Comparison of ENCODE assay signal across 10 cellular contexts in the genomic region with DNA sequence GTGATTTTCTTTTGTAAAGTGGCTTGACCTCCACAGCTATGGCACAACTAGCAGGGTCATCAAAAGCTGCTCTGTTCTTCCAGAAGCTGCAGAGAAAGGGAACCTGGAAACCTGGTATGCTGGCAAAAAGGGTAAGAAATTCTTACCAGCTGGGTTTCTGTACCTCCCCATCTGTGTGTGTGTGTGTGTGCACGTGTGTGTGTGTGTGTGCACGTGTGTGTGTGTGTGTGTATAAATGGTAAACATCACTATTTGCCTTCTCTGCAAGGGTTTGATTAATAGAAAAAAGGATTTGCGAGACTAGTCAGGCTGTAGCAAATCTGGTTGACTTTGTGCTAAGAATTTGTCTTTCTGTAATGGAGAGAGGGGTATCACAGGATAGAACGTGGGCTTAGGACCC.
"Had no signal": no experiment of that assay in that cellular context is flagged by ENCODE, and none has a peak within 500 bp of the region (broad histone marks: within the 10 kb centered on the region; RNA-seq: fewer than 3 reads in every experiment).

No MANE protein-coding gene starts in this region.

- DNase-seq: GM23248, H9, HCEC 1CT, HFFc6, IMR-90, KG1 had no signal

- H3K27ac ChIP-seq: GM23248, HL-60 had no signal

- H3K27ac Mint-ChIP-seq: HFFc6 had no signal

- H3K4me3 Mint-ChIP-seq: H9, HFFc6 had no signal

- H3K4me3 ChIP-seq: GM23248, K562 had no signal

- FAIRE-seq: H1, H54, K562 had no signal

- ATAC-seq: K562 had no signal

- H3K9ac ChIP-seq: GM23248 had no signal

- H2AFZ ChIP-seq: GM23248 had no signal
